8 cellular contexts compared by ENCODE assay signal in genomic region chr5:141635646-141636045, GRCh38. TPM values are rescaled to one million over a fixed set of nuclear protein-coding genes. Genes with fewer than 3 reads are reported as not detected.
A peak's percentile ranks its signal among the peaks of the same experiment; 100 is the strongest.
DNase-seq lines count a peak whose midpoint lies in the region; ATAC-seq and TF ChIP-seq lines count a peak whose summit lies in the region.

No MANE protein-coding gene starts in this region.

- peaks cover 3% of the 10 kb centered on the region; the same call in 1 of the 2 replicates for H3K36me3 ChIP-seq in ES-I3 (ENCODE audit: insufficient read depth, low read length)
- peaks cover 40% of the 10 kb centered on the region for H3K36me3 ChIP-seq in SJSA1
- H3K36me3 ChIP-seq in esophagus muscularis mucosa, result peaks cover 0 to 15% (median 4%) of the 10 kb centered on the region in 4 donors
- peaks cover 2 to 32% of the 10 kb centered on the region in 2 donors for H3K36me3 ChIP-seq in psoas muscle (ENCODE audit: insufficient read depth in 1 of 2, low read depth in 1 of 2)

- 65% methylated on average over 7 of the region's 7 CpGs for WGBS in esophagus muscularis mucosa
- 27 to 33% (median 29%) methylated on average over 7 of the region's 7 CpGs for WGBS in psoas muscle, 3 donors

- H3K9me3 ChIP-seq in ES-I3 (ENCODE audit: control insufficient read depth, insufficient read depth, low read length) (no peaks in the 10 kb centered on the region), SJSA1 (replicated peaks) (no peaks in the 10 kb centered on the region), esophagus muscularis mucosa (peaks cover 0 to 3% (median 0%) of the 10 kb centered on the region in 4 donors), psoas muscle (no peaks in the 10 kb centered on the region)

- H3K27me3 ChIP-seq in SJSA1 (replicated peaks) (no peaks in the 10 kb centered on the region), esophagus muscularis mucosa (peaks cover 0 to 9% (median 0%) of the 10 kb centered on the region in 4 donors), psoas muscle (ENCODE audit: insufficient read depth in 3 of 3, low read length in 2 of 3) (peaks cover 0 to 8% (median 0%) of the 10 kb centered on the region in 3 donors)

- DNase-seq in SJSA1 (ENCODE audit: low read depth in 1 of 2, low spot score in 2 of 2) (no peak), esophagus muscularis mucosa (ENCODE audit: extremely low spot score) (no peak), psoas muscle (no peak), NCI-H1417 treated with DMSO at 0.1 percent for 48 hours (lab: John Stamatoyannopoulos, UW) (no peak), NCI-H510A (lab: John Stamatoyannopoulos, UW) (no peak), T1000 (lab: John Stamatoyannopoulos, UW) (no peak)

- ATAC-seq in psoas muscle (no peak), GM18873 (IDR thresholded peaks at IDR 0.05; ENCODE audit: low FRiP score, unreplicated experiment) (no peak)

- TF ChIP-seq POLR2A in esophagus muscularis mucosa (IDR thresholded peaks at IDR 0.05; ENCODE audit: low read depth), result no peak

- TF ChIP-seq CTCF in esophagus muscularis mucosa (IDR thresholded peaks at IDR 0.05), result no peak
- TF ChIP-seq CTCF in psoas muscle (IDR thresholded peaks at IDR 0.05), result no peak

- H3K4me3 ChIP-seq in SJSA1 (peak overlapping the region; percentile 67), esophagus muscularis mucosa (peak overlapping the region; percentile 74 to 99 (median 76)), psoas muscle (peak overlapping the region; percentile 86)

- no peak overlapping the region for H3K27ac ChIP-seq in SJSA1
- H3K27ac ChIP-seq in esophagus muscularis mucosa (replicated peaks in 1 of 4), result peak overlapping the region in 1 of 4 donors; percentile 79
- no peak overlapping the region for H3K27ac ChIP-seq in psoas muscle

- H3K4me1 ChIP-seq in ES-I3 (ENCODE audit: insufficient read depth, low read length) (peaks cover 3% of the 10 kb centered on the region; the same call in 1 of the 2 replicates), SJSA1 (replicated peaks) (peaks cover 23% of the 10 kb centered on the region), esophagus muscularis mucosa (peaks cover 28 to 57% (median 39%) of the 10 kb centered on the region in 4 donors), psoas muscle (peaks cover 18% of the 10 kb centered on the region)

- intact Hi-C loops in esophagus muscularis mucosa (cut with DNase I), result no loop called here
- intact Hi-C loops in psoas muscle (cut with DNase I), result no loop called here

- H3K9ac ChIP-seq in ES-I3 (ENCODE audit: low read depth, low read length), result peak overlapping the region; percentile 97

- TF ChIP-seq EP300 in esophagus muscularis mucosa (IDR thresholded peaks at IDR 0.05), result no peak

RNA-seq across cellular contexts. Expression of gene HDAC3, which starts 1.0 kb away (rescaled TPM):
- total RNA-seq in SJSA1 (2014; rRNA removed; shearing (Covaris generic)), result 85.9 and 93.9 TPM in 2 replicates
- total RNA-seq in esophagus muscularis mucosa (10 to 100 TPM; 30.3 to 54.4 (median 44.3) TPM), psoas muscle (10 to 100 TPM; 16.9 to 34.1 (median 27.1) TPM)
- polyA plus RNA-seq in psoas muscle, result 10 to 100 TPM; 30.1 to 41.3 (median 34.7) TPM

RNA-seq across cellular contexts. Expression of gene RELL2, which starts 1.2 kb away (rescaled TPM):
- total RNA-seq in SJSA1 (2014; rRNA removed; shearing (Covaris generic)), result 5.8 and 10.1 TPM in 2 replicates
- total RNA-seq in esophagus muscularis mucosa (1 to 10 TPM; 1.2 to 5.1 (median 2.6) TPM), psoas muscle (under 1 TPM in 3 of 4 donors, not detected in 1; 0.11 to 0.66 (median 0.61) TPM)
- 1 to 10 TPM in 1 of 3 donors, under 1 TPM in 2; 0.31 to 1.5 (median 0.63) TPM for polyA plus RNA-seq in psoas muscle

RNA-seq across cellular contexts. Expression of gene FCHSD1, which starts 15.6 kb away (rescaled TPM):
- total RNA-seq in SJSA1 (2014; rRNA removed; shearing (Covaris generic)), result 33.2 and 35.8 TPM in 2 replicates
- total RNA-seq in esophagus muscularis mucosa, result 10 to 100 TPM; 10.4 to 21.8 (median 12.9) TPM
- total RNA-seq in psoas muscle, result 1 to 10 TPM; 1.3 to 2.4 (median 2.1) TPM
- 1 to 10 TPM; 1.3 to 1.4 (median 1.4) TPM for polyA plus RNA-seq in psoas muscle

RNA-seq across cellular contexts. Expression of gene DIAPH1, which starts 16.8 kb away (rescaled TPM):
- total RNA-seq in SJSA1 (2014; rRNA removed; shearing (Covaris generic)), result 44.5 and 48.7 TPM in 2 replicates
- total RNA-seq in esophagus muscularis mucosa (10 to 100 TPM; 34.1 to 53.0 (median 45.9) TPM), psoas muscle (100 to 1,000 TPM; 112 to 217 (median 160) TPM)
- 100 to 1,000 TPM in 2 of 3 donors, 10 to 100 TPM in 1; 93.1 to 147 (median 122) TPM for polyA plus RNA-seq in psoas muscle

RNA-seq across cellular contexts. Expression of gene ARAP3, which starts 46.4 kb away (rescaled TPM):
- 7.6 and 8.1 TPM in 2 replicates for total RNA-seq in SJSA1 (2014; rRNA removed; shearing (Covaris generic))
- total RNA-seq in esophagus muscularis mucosa, result 1 to 10 TPM; 4.1 to 9.2 (median 7.6) TPM
- total RNA-seq in psoas muscle, result 1 to 10 TPM; 5.2 to 10.0 (median 5.4) TPM
- polyA plus RNA-seq in psoas muscle, result 1 to 10 TPM; 2.4 to 4.5 (median 2.5) TPM
